Comparison of ENCODE assay signal across 14 cellular contexts in the genomic region with DNA sequence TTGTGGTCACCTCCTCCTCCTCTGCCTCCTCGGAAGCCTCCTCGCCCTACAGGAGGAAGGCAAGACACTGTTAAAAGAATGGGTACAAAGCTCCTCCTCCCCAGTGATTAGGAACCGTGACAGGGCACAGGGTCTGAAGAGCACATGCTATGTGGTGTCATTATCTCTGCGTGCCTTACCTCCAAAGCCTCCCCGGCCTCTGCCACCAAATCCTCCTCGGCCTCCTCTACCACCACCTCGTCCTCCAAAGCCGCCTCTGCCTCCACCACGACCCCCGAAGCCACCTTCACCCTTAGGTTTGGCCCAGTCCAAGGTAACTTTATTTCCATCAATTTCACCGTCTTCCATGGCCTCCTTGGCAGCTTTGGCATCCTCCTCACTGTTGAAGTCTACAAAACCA. TPM values are rescaled to one million over a fixed set of nuclear protein-coding genes. Genes with fewer than 3 reads are reported as not detected.
DNase-seq lines count a peak whose midpoint lies in the region; ATAC-seq and TF ChIP-seq lines count a peak whose summit lies in the region.
"Had no signal": no experiment of that assay in that cellular context is flagged by ENCODE, and none has a peak within 500 bp of the region (broad histone marks: within the 10 kb centered on the region; RNA-seq: fewer than 3 reads in every experiment).

No MANE protein-coding gene starts in this region.

- intact Hi-C loops in dendritic cell treated with granulocyte-macrophage colony-stimulating factor and Interleukin-4, amounts not matched to agents 40 ng/mL and 50 ng/mL, for 4 days (cut with micrococcal nuclease), result no loop called here
- intact Hi-C loops in spleen (cut with DNase I; ENCODE audit: low total_unique reads), result no loop called here

- H3K36me3 Mint-ChIP-seq in activated T-cell treated with anti-CD3 and anti-CD28 coated beads, Interleukin-2, amount 50 U/mL, for 72 hours (ENCODE audit: insufficient read depth in 2 of 2), result peaks cover 17 to 52% of the 10 kb centered on the region in 2 donors
- H3K36me3 Mint-ChIP-seq in dendritic cell treated with granulocyte-macrophage colony-stimulating factor and Interleukin-4, amounts not matched to agents 40 ng/mL and 50 ng/mL, for 4 days (ENCODE audit: low read depth), result peaks cover 90% of the 10 kb centered on the region

- peak in 1 of 2 donors; percentile 10 for ATAC-seq in activated T-cell treated with anti-CD3 and anti-CD28 coated beads, Interleukin-2, amount 50 U/mL, for 72 hours (replicated peaks in 1 of 2)
- no peak for ATAC-seq in HG02938 (IDR thresholded peaks at IDR 0.05; ENCODE audit: unreplicated experiment)
- ATAC-seq: mucosa of descending colon had no signal

- no peaks in the 10 kb centered on the region for H3K27me3 Mint-ChIP-seq in activated T-cell treated with anti-CD3 and anti-CD28 coated beads, Interleukin-2, amount 50 U/mL, for 72 hours (ENCODE audit: low read depth)
- H3K27me3 Mint-ChIP-seq in dendritic cell treated with granulocyte-macrophage colony-stimulating factor and Interleukin-4, amounts not matched to agents 40 ng/mL and 50 ng/mL, for 4 days, result no peaks in the 10 kb centered on the region

- peak overlapping the region; percentile 0 for H3K27ac Mint-ChIP-seq in activated T-cell treated with anti-CD3 and anti-CD28 coated beads, Interleukin-2, amount 50 U/mL, for 72 hours
- peak overlapping the region; percentile 33 for H3K27ac Mint-ChIP-seq in dendritic cell treated with granulocyte-macrophage colony-stimulating factor and Interleukin-4, amounts not matched to agents 40 ng/mL and 50 ng/mL, for 4 days

- H3K4me1 Mint-ChIP-seq in activated T-cell treated with anti-CD3 and anti-CD28 coated beads, Interleukin-2, amount 50 U/mL, for 72 hours (ENCODE audit: low read depth), result peaks cover 25% of the 10 kb centered on the region
- peaks cover under 1% of the 10 kb centered on the region for H3K4me1 Mint-ChIP-seq in dendritic cell treated with granulocyte-macrophage colony-stimulating factor and Interleukin-4, amounts not matched to agents 40 ng/mL and 50 ng/mL, for 4 days (ENCODE audit: low read depth)

- no peak for DNase-seq in activated T-cell treated with anti-CD3 and anti-CD28 coated beads, Interleukin-2, amount 50 U/mL, for 72 hours
- DNase-seq in activated T-cell treated with anti-CD3 and anti-CD28 coated beads, Interleukin-2, amount 50 U/mL, for 1 hour, result no peak
- DNase-seq in OCI-M1 (lab: John Stamatoyannopoulos, UW) (peak; percentile 34), spleen (peak; percentile 63), foreskin fibroblast (no peak), T-helper 1 cell (no peak)
- DNase-seq: activated effector memory CD4-positive, alpha-beta T cell treated with Interleukin-2 at 50 U/mL for 16 hours; mucosa of descending colon; NCI-H1092 had no signal

- H3K27ac ChIP-seq in spleen, result no peak overlapping the region
- H3K27ac ChIP-seq: parathyroid adenoma, thoracic aorta had no signal

- peaks cover 20 to 90% (median 78%) of the 10 kb centered on the region in 6 donors for H3K36me3 ChIP-seq in spleen

- H3K9me3 Mint-ChIP-seq in activated T-cell treated with anti-CD3 and anti-CD28 coated beads, Interleukin-2, amount 50 U/mL, for 72 hours, result no peaks in the 10 kb centered on the region
- H3K9me3 Mint-ChIP-seq in dendritic cell treated with granulocyte-macrophage colony-stimulating factor and Interleukin-4, amounts not matched to agents 40 ng/mL and 50 ng/mL, for 4 days, result no peaks in the 10 kb centered on the region

- H3K4me3 Mint-ChIP-seq in activated T-cell treated with anti-CD3 and anti-CD28 coated beads, Interleukin-2, amount 50 U/mL, for 72 hours, result no peak overlapping the region
- no peak overlapping the region for H3K4me3 Mint-ChIP-seq in dendritic cell treated with granulocyte-macrophage colony-stimulating factor and Interleukin-4, amounts not matched to agents 40 ng/mL and 50 ng/mL, for 4 days

- H3K9me3 ChIP-seq in spleen, result no peaks in the 10 kb centered on the region
- H3K9me3 ChIP-seq: mucosa of descending colon, thoracic aorta had no signal

- no peak for TF ChIP-seq POLR2A in spleen (IDR thresholded peaks at IDR 0.05)

- peaks cover under 1 to 51% (median 20%) of the 10 kb centered on the region in 6 donors for H3K4me1 ChIP-seq in spleen

- WGBS in spleen, 5 donors, result 81 to 88% (median 84%) methylated on average over 11 of the region's 11 CpGs

- TF ChIP-seq CTCF in spleen (IDR thresholded peaks at IDR 0.05 in 8 of 11, conservative IDR thresholded peaks at IDR 0.05 in 3 of 11), result no peak
- TF ChIP-seq CTCF in foreskin fibroblast (IDR thresholded peaks at IDR 0.05; ENCODE audit: low read depth, low read length), result no peak

- no peaks in the 10 kb centered on the region for H3K27me3 ChIP-seq in spleen (replicated peaks in 1 of 7)

- no peak overlapping the region for H3K4me3 ChIP-seq in spleen
- no peak overlapping the region for H3K4me3 ChIP-seq in foreskin fibroblast (ENCODE audit: low read depth in 1 of 2, low read length in 2 of 2)
- H3K4me3 ChIP-seq: mucosa of descending colon, thoracic aorta had no signal

RNA-seq across cellular contexts. Expression of a gene that starts 9.1 kb away (rescaled TPM):
- total RNA-seq in activated T-cell treated with anti-CD3 and anti-CD28 coated beads, Interleukin-2, amount 50 U/mL, for 72 hours, result 100 to 1,000 TPM; 501 to 656 TPM
- 100 to 1,000 TPM; 133 to 424 (median 306) TPM for total RNA-seq in spleen
- 100 to 1,000 TPM; 113 to 161 (median 152) TPM for polyA plus RNA-seq in spleen

RNA-seq across cellular contexts. Expression of a gene that starts 59.7 kb away (rescaled TPM):
- under 1 TPM; 0.34 to 0.76 TPM for total RNA-seq in activated T-cell treated with anti-CD3 and anti-CD28 coated beads, Interleukin-2, amount 50 U/mL, for 72 hours
- 10 to 100 TPM; 10.7 to 17.5 (median 11.9) TPM for total RNA-seq in spleen
- polyA plus RNA-seq in spleen, result 1 to 10 TPM in 2 of 3 donors, under 1 TPM in 1; 0.96 to 1.7 (median 1.4) TPM
- polyA plus RNA-seq: keratinocyte had no signal

Comparison
In these comparisons a context has a peak if more than half of its experiments do, and no peak if none do; other contexts are left out.
1. DNase-seq: peak in OCI-M1 (single experiment) and spleen (single experiment); none in activated T-cell treated with anti-CD3 and anti-CD28 coated beads, Interleukin-2, amount 50 U/mL, for 72 hours (0 of 2), activated T-cell treated with anti-CD3 and anti-CD28 coated beads, Interleukin-2, amount 50 U/mL, for 1 hour (single experiment), foreskin fibroblast (0 of 2) and T-helper 1 cell (0 of 5).
2. RNA of a gene that starts 59.7 kb away (total RNA-seq): 10.7 to 17.5 TPM in spleen; 0.34 to 0.76 TPM in activated T-cell treated with anti-CD3 and anti-CD28 coated beads, Interleukin-2, amount 50 U/mL, for 72 hours; every median in the first group is over 4 times any median in the second.